In genomic region chr19:45075215-45076028, GRCh38 we compare ENCODE assay signal across 1 cellular context.
TF ChIP-seq lines count a peak whose summit lies in the region.

No MANE protein-coding gene starts in this region.

TF ChIP-seq in K562, 482 proteins besides CTCF, POLR2A, EP300 and RAD21 (continued from another document and continues in another):
- no peak for TF ChIP-seq ELK3 (CRISPR knock-in tag; IDR thresholded peaks at IDR 0.05)
- TF ChIP-seq MECOM (CRISPR knock-in tag; IDR thresholded peaks at IDR 0.05): no peak
- no peak for TF ChIP-seq SP2 (IDR thresholded peaks at IDR 0.05; ENCODE audit: extremely low read depth, low read depth, low read length, poor library complexity, severe bottlenecking)
- 0 out of 2 replicates have a peak, but pooled peaks have one; percentile 63 for TF ChIP-seq SMARCA5 (IDR thresholded peaks at IDR 0.05)
- TF ChIP-seq ZFP1 (CRISPR knock-in tag; IDR thresholded peaks at IDR 0.05): no peak
- TF ChIP-seq KDM2B (CRISPR knock-in tag; IDR thresholded peaks at IDR 0.05): no peak
- TF ChIP-seq ETS2 (tag; IDR thresholded peaks at IDR 0.05; ENCODE audit: borderline replicate concordance, poor library complexity, severe bottlenecking): no peak
- no peak for TF ChIP-seq BRF1 (IDR thresholded peaks at IDR 0.05; ENCODE audit: borderline replicate concordance, extremely low read depth, insufficient read length)
- TF ChIP-seq KAT2B (IDR thresholded peaks at IDR 0.05; ENCODE audit: low read depth, low read length): no peak
- no peak for TF ChIP-seq FOXA3 (CRISPR knock-in tag; conservative IDR thresholded peaks at IDR 0.05 in 1 of 2, IDR thresholded peaks at IDR 0.05 in 1 of 2)
- TF ChIP-seq PURB (CRISPR knock-in tag; IDR thresholded peaks at IDR 0.05; ENCODE audit: low read depth): no peak
- no peak for TF ChIP-seq E2F6 (IDR thresholded peaks at IDR 0.05; ENCODE audit: borderline replicate concordance in 1 of 2, extremely low read depth in 1 of 2, insufficient read depth in 1 of 2, insufficient read length in 1 of 2, low read depth in 1 of 2, low read length in 1 of 2, poor library complexity in 1 of 2, severe bottlenecking in 1 of 2)
- no peak for TF ChIP-seq U2AF2 (optimal IDR thresholded peaks at IDR 0.05; ENCODE audit: low read depth, low read length)
- TF ChIP-seq ZNF316 (IDR thresholded peaks at IDR 0.05): no peak
- no peak for TF ChIP-seq TFE3 (CRISPR knock-in tag; IDR thresholded peaks at IDR 0.05)
- no peak for TF ChIP-seq HNRNPLL (IDR thresholded peaks at IDR 0.05; ENCODE audit: low read depth, low read length, poor library complexity, severe bottlenecking)
- peak; percentile 41 for TF ChIP-seq NFIC (IDR thresholded peaks at IDR 0.05)
- no peak for TF ChIP-seq EWSR1 (IDR thresholded peaks at IDR 0.05; ENCODE audit: borderline replicate concordance, low read depth, partially characterized antibody)
- 0 out of 2 replicates have a peak, but pooled peaks have one; percentile 2 for TF ChIP-seq ATF7 (IDR thresholded peaks at IDR 0.05)
- TF ChIP-seq ZNF583 (CRISPR knock-in tag; IDR thresholded peaks at IDR 0.05): no peak
- TF ChIP-seq MNT (conservative IDR thresholded peaks at IDR 0.05): peak; percentile 46 to 59; a peak in 2 of 4 replicates
- no peak for TF ChIP-seq MEF2A (IDR thresholded peaks at IDR 0.05; ENCODE audit: control insufficient read depth, low read depth, low read length)
- TF ChIP-seq TAF9B (IDR thresholded peaks at IDR 0.05; ENCODE audit: partially characterized antibody): no peak
- TF ChIP-seq ZNF586 (CRISPR knock-in tag; conservative IDR thresholded peaks at IDR 0.05): no peak
- TF ChIP-seq ZFX (CRISPR knock-in tag; IDR thresholded peaks at IDR 0.05): no peak
- TF ChIP-seq ETV5 (CRISPR knock-in tag; IDR thresholded peaks at IDR 0.05; ENCODE audit: low read depth): 0 out of 2 replicates have a peak, but pooled peaks have one; percentile 19
- no peak for TF ChIP-seq CBFA2T2 (conservative IDR thresholded peaks at IDR 0.05)
- TF ChIP-seq SP1 (CRISPR knock-in tag; IDR thresholded peaks at IDR 0.05): peak; percentile 15; the same call in 1 of the 2 replicates
- TF ChIP-seq RBM14 (IDR thresholded peaks at IDR 0.05; ENCODE audit: borderline replicate concordance, insufficient read depth, low read depth, low read length): 0 out of 2 replicates have a peak, but pooled peaks have one; percentile 35
- TF ChIP-seq GATAD2B (IDR thresholded peaks at IDR 0.05; ENCODE audit: borderline replicate concordance): no peak
- TF ChIP-seq SUPT5H (IDR thresholded peaks at IDR 0.05): peak; percentile 46; the same call in 1 of the 2 replicates
- TF ChIP-seq SMAD1 (IDR thresholded peaks at IDR 0.05; ENCODE audit: low read depth, low read length, partially characterized antibody): no peak
- no peak for TF ChIP-seq MEF2D (tag; conservative IDR thresholded peaks at IDR 0.05; ENCODE audit: low read depth)
- no peak for TF ChIP-seq CHCHD3 (CRISPR knock-in tag; IDR thresholded peaks at IDR 0.05)
- no peak for TF ChIP-seq BRCA1 (IDR thresholded peaks at IDR 0.05)
- no peak for TF ChIP-seq BRCA1 (CRISPR knock-in tag; IDR thresholded peaks at IDR 0.05)
- peak; percentile 20 for TF ChIP-seq TAF1 (IDR thresholded peaks at IDR 0.05; ENCODE audit: control insufficient read depth, extremely low read depth, insufficient read depth, low read length, severe bottlenecking)
- TF ChIP-seq REST (CRISPR knock-in tag; IDR thresholded peaks at IDR 0.05; ENCODE audit: low read depth): no peak
- TF ChIP-seq OTX1 (CRISPR knock-in tag; IDR thresholded peaks at IDR 0.05): peak; percentile 61
- TF ChIP-seq ZNF197 (CRISPR knock-in tag; IDR thresholded peaks at IDR 0.05; ENCODE audit: low read depth): no peak
- no peak for TF ChIP-seq BCLAF1 (IDR thresholded peaks at IDR 0.05; ENCODE audit: borderline replicate concordance in 1 of 2, control insufficient read depth in 1 of 2, low read depth in 2 of 2, low read length in 1 of 2)
- no peak for TF ChIP-seq EGR1 (conservative IDR thresholded peaks at IDR 0.05)
- TF ChIP-seq ETV6 (IDR thresholded peaks at IDR 0.05; ENCODE audit: borderline replicate concordance in 1 of 2, low read depth in 2 of 2, low read length in 1 of 2): no peak
- no peak for TF ChIP-seq ETV6 (CRISPR knock-in tag; IDR thresholded peaks at IDR 0.05; ENCODE audit: borderline replicate concordance)
- TF ChIP-seq RHOXF2B (CRISPR knock-in tag; conservative IDR thresholded peaks at IDR 0.05): no peak
- TF ChIP-seq ZNF551 (CRISPR knock-in tag; IDR thresholded peaks at IDR 0.05): no peak
- no peak for TF ChIP-seq ETS1 (conservative IDR thresholded peaks at IDR 0.05; ENCODE audit: control insufficient read depth, low read depth, low read length)
- TF ChIP-seq TAL1 (IDR thresholded peaks at IDR 0.05): no peak
- peak; percentile 71; the same call in 1 of the 2 replicates for TF ChIP-seq NKRF (IDR thresholded peaks at IDR 0.05; ENCODE audit: borderline replicate concordance)
- no peak for TF ChIP-seq HDAC3 (IDR thresholded peaks at IDR 0.05; ENCODE audit: borderline replicate concordance, partially characterized antibody)
- no peak for TF ChIP-seq ZSCAN32 (CRISPR knock-in tag; IDR thresholded peaks at IDR 0.05)
- TF ChIP-seq EP400 (IDR thresholded peaks at IDR 0.05): no peak; the same call in 1 of the 2 replicates
- no peak for TF ChIP-seq ZKSCAN3 (CRISPR knock-in tag; IDR thresholded peaks at IDR 0.05)
- no peak for TF ChIP-seq ARID3A (IDR thresholded peaks at IDR 0.05; ENCODE audit: borderline replicate concordance, low read depth, low read length)
- no peak for TF ChIP-seq GTF2E2 (tag; IDR thresholded peaks at IDR 0.05)
